ENCODE assay signal across 8 cellular contexts in genomic region chr10:71256661-71257030, GRCh38.
"Had no signal": no experiment of that assay in that cellular context is flagged by ENCODE, and none has a peak within 500 bp of the region (broad histone marks: within the 10 kb centered on the region; RNA-seq: fewer than 3 reads in every experiment).

No MANE protein-coding gene starts in this region.

- H3K27me3 ChIP-seq: adrenal gland had no signal

- DNase-seq: activated CD4-positive, alpha-beta T cell treated with anti-CD3 and anti-CD28 coated beads, Interleukin-2, amount 10 ng/mL, durations not matched to agents 24 days and 14 days; activated naive CD4-positive, alpha-beta T cell; erythroblast; glutamatergic neuron; stimulated activated CD4-positive, alpha-beta T cell treated with anti-CD3 and anti-CD28 coated beads, Interleukin-4, amount 100 ng/mL, for 1 hour; stimulated activated CD8-positive, alpha-beta memory T cell treated with anti-CD3 and anti-CD28 coated beads, Interleukin-4, amount 100 ng/mL, for 48 hours had no signal

- H3K9me3 ChIP-seq: adrenal gland, mucosa of descending colon had no signal

- H3K4me3 ChIP-seq: adrenal gland, mucosa of descending colon had no signal

- H3K36me3 ChIP-seq: adrenal gland had no signal
